2 cellular contexts compared by ENCODE assay signal in genomic region chr11:363443-363805, GRCh38. TPM values are rescaled to one million over a fixed set of nuclear protein-coding genes. Genes with fewer than 3 reads are reported as not detected.
"Had no signal": no experiment of that assay in that cellular context is flagged by ENCODE, and none has a peak within 500 bp of the region (broad histone marks: within the 10 kb centered on the region; RNA-seq: fewer than 3 reads in every experiment).

No MANE protein-coding gene starts in this region.

RNA-seq across cellular contexts. Expression of gene B4GALNT4, which starts 5.9 kb away (rescaled TPM):
- polyA plus RNA-seq: IgD-negative memory B cell had no signal

RNA-seq across cellular contexts. Expression of gene PKP3, which starts 30.6 kb away (rescaled TPM):
- total RNA-seq: SK-MEL-5 had no signal
- polyA plus RNA-seq: IgD-negative memory B cell had no signal
